In the genomic region with DNA sequence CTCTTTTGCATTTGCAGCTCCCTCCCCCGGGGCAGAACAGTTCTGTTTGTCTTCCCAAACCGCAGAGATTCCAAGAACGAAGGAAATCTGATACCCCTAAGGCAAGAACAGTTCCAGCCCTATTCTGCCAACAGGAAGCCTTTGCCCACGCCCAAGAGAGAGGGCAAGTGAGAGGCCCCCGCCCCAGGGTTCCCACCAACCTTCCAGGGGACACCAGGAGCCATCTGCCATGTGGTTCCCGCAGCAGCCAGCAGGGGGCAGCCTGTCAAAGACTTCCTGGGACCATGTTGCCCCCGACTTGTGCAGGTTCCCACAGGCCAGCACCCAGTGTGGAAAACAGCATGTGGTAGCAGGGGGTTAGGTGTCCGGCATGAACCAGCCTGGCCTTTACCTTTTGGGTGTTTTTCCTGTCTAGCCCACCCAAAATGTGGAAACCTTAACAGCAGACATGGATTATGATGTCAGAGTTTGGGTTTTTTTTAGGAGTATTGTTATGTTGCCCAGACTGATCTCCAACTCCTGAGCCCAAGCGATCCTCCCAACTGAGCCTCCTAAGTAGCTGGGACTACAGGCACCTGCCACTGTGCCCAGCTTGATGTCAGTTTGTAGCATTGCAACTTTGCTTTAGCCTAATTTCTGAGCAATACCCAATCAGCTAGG, we compare ENCODE assay signal across 9 cellular contexts. TPM values are rescaled to one million over a fixed set of nuclear protein-coding genes. Genes with fewer than 3 reads are reported as not detected.
DNase-seq lines count a peak whose midpoint lies in the region; ATAC-seq, FAIRE-seq and TF ChIP-seq lines count a peak whose summit lies in the region.
"Had no signal": no experiment of that assay in that cellular context is flagged by ENCODE, and none has a peak within 500 bp of the region (broad histone marks: within the 10 kb centered on the region; RNA-seq: fewer than 3 reads in every experiment).

No MANE protein-coding gene starts in this region.

- intact Hi-C loops in pancreas (cut with DNase I): loop anchor here in 1 of 3 donors (10.0 kb wide), 1 partner anchor 423 kb away; a partner anchor contains a TSS

- H3K4me1 Mint-ChIP-seq in activated T-helper 17 cell treated with anti-CD3 and anti-CD28 coated beads, Interleukin-2, amount 50 U/mL, for 72 hours: no peaks in the 10 kb centered on the region
- no peaks in the 10 kb centered on the region for H3K4me1 Mint-ChIP-seq in type B pancreatic cell (ENCODE audit: unreplicated experiment)

- no peaks in the 10 kb centered on the region for H3K36me3 Mint-ChIP-seq in activated T-helper 17 cell treated with anti-CD3 and anti-CD28 coated beads, Interleukin-2, amount 50 U/mL, for 72 hours (ENCODE audit: low read depth)
- no peaks in the 10 kb centered on the region for H3K36me3 Mint-ChIP-seq in type B pancreatic cell

- no peak overlapping the region for H3K4me3 Mint-ChIP-seq in activated T-helper 17 cell treated with anti-CD3 and anti-CD28 coated beads, Interleukin-2, amount 50 U/mL, for 72 hours
- no peak overlapping the region for H3K4me3 Mint-ChIP-seq in type B pancreatic cell
- H3K4me3 Mint-ChIP-seq: stimulated activated naive CD8-positive, alpha-beta T cell treated with anti-CD3 and anti-CD28 coated beads, Interleukin-15, Interleukin-2, amounts not matched to agents 100 ng/mL and 50 ng/mL, for 24 hours had no signal

- no peak for TF ChIP-seq POLR2A in Peyer's patch (IDR thresholded peaks at IDR 0.05)

- no peak overlapping the region for H3K27ac Mint-ChIP-seq in activated T-helper 17 cell treated with anti-CD3 and anti-CD28 coated beads, Interleukin-2, amount 50 U/mL, for 72 hours
- no peak overlapping the region for H3K27ac Mint-ChIP-seq in type B pancreatic cell
- H3K27ac Mint-ChIP-seq: stimulated activated naive CD8-positive, alpha-beta T cell treated with anti-CD3 and anti-CD28 coated beads, Interleukin-15, Interleukin-2, amounts not matched to agents 100 ng/mL and 50 ng/mL, for 24 hours had no signal

- H3K4me1 ChIP-seq in Peyer's patch: no peaks in the 10 kb centered on the region
- H3K4me1 ChIP-seq in pancreas: no peaks in the 10 kb centered on the region

- no peaks in the 10 kb centered on the region for H3K9me3 Mint-ChIP-seq in activated T-helper 17 cell treated with anti-CD3 and anti-CD28 coated beads, Interleukin-2, amount 50 U/mL, for 72 hours
- no peaks in the 10 kb centered on the region for H3K9me3 Mint-ChIP-seq in type B pancreatic cell
- H3K9me3 Mint-ChIP-seq: stimulated activated naive CD8-positive, alpha-beta T cell treated with anti-CD3 and anti-CD28 coated beads, Interleukin-15, Interleukin-2, amounts not matched to agents 100 ng/mL and 50 ng/mL, for 24 hours had no signal

- H3K4me3 ChIP-seq in Peyer's patch (no peak overlapping the region), fibroblast of the aortic adventitia (ENCODE audit: low read depth, low read length) (no peak overlapping the region), pancreas (no peak overlapping the region)

- no peak for FAIRE-seq in pancreas (lab: Jason Lieb, UNC)

- H3K36me3 ChIP-seq in Peyer's patch: no peaks in the 10 kb centered on the region
- H3K36me3 ChIP-seq in pancreas: no peaks in the 10 kb centered on the region

- WGBS in pancreas, 2 donors: 31% methylated on average over 9 of the region's 9 CpGs

- ATAC-seq in activated T-helper 17 cell treated with anti-CD3 and anti-CD28 coated beads, Interleukin-2, amount 50 U/mL, for 72 hours (replicated peaks): peak; percentile 70
- peak in 3 of 4 donors; percentile 67 to 80 (median 72) for ATAC-seq in pancreas
- no peak for ATAC-seq in HG02623 (IDR thresholded peaks at IDR 0.05; ENCODE audit: unreplicated experiment)

- no peaks in the 10 kb centered on the region for H3K9me3 ChIP-seq in Peyer's patch
- H3K9me3 ChIP-seq in pancreas: no peaks in the 10 kb centered on the region

- H3K27me3 ChIP-seq in Peyer's patch: no peaks in the 10 kb centered on the region
- H3K27me3 ChIP-seq in pancreas: no peaks in the 10 kb centered on the region

- H3K27ac ChIP-seq in Peyer's patch: no peak overlapping the region
- H3K27ac ChIP-seq in pancreas: no peak overlapping the region

- TF ChIP-seq CTCF in GM12874 (IDR thresholded peaks at IDR 0.05; ENCODE audit: insufficient read depth, low read depth, low read length): peak; percentile 97
- TF ChIP-seq CTCF in Peyer's patch (IDR thresholded peaks at IDR 0.05): peak; percentile 46 to 81 (median 70)
- TF ChIP-seq CTCF in fibroblast of the aortic adventitia (IDR thresholded peaks at IDR 0.05; ENCODE audit: insufficient read depth, low read length): peak; percentile 78
- peak; percentile 56 to 85 (median 66) for TF ChIP-seq CTCF in pancreas (IDR thresholded peaks at IDR 0.05)
- peak; percentile 81 for TF ChIP-seq CTCF in type B pancreatic cell (conservative IDR thresholded peaks at IDR 0.05)

- H3K27me3 Mint-ChIP-seq in activated T-helper 17 cell treated with anti-CD3 and anti-CD28 coated beads, Interleukin-2, amount 50 U/mL, for 72 hours: no peaks in the 10 kb centered on the region
- H3K27me3 Mint-ChIP-seq in type B pancreatic cell: peaks cover 5% of the 10 kb centered on the region
- H3K27me3 Mint-ChIP-seq: stimulated activated naive CD8-positive, alpha-beta T cell treated with anti-CD3 and anti-CD28 coated beads, Interleukin-15, Interleukin-2, amounts not matched to agents 100 ng/mL and 50 ng/mL, for 24 hours had no signal

- DNase-seq in 8988T (peak; percentile 61), Peyer's patch (peak; percentile 45 to 83 (median 73)), fibroblast of the aortic adventitia (ENCODE audit: low read depth) (peak; percentile 53), pancreas (peak in 4 of 6 donors; percentile 56 to 86 (median 70)), type B pancreatic cell (ENCODE audit: extremely low spot score, unreplicated experiment) (no peak)

RNA-seq across cellular contexts. Expression of a gene that starts 21.7 kb away (rescaled TPM):
- total RNA-seq in Peyer's patch: 10 to 100 TPM in 2 of 4 donors, 1 to 10 TPM in 2; 1.9 to 14.9 (median 8.9) TPM
- total RNA-seq in activated T-helper 17 cell treated with anti-CD3 and anti-CD28 coated beads, Interleukin-2, amount 50 U/mL, for 72 hours: 1 to 10 TPM in 1 of 2 donors, under 1 TPM in 1; 0.71 to 1.1 TPM
- total RNA-seq in fibroblast of the aortic adventitia (ENCODE audit: low replicate concordance): 0.45 and 0.49 TPM in 2 replicates
- 1 to 10 TPM in 3 of 6 donors, under 1 TPM in 3; 0.31 to 1.7 (median 1.1) TPM for total RNA-seq in pancreas
- 1 to 10 TPM; 3.8 to 4.8 TPM for polyA plus RNA-seq in pancreas
- 2.5 and 6.0 TPM in 2 replicates for total RNA-seq in type B pancreatic cell (ENCODE audit: low replicate concordance)
